Comparison of ENCODE assay signal across 12 cellular contexts in genomic region chr15:83904107-83904720, GRCh38.
DNase-seq lines count a peak whose midpoint lies in the region; ATAC-seq and TF ChIP-seq lines count a peak whose summit lies in the region.
"Had no signal": no experiment of that assay in that cellular context is flagged by ENCODE, and none has a peak within 500 bp of the region (broad histone marks: within the 10 kb centered on the region; RNA-seq: fewer than 3 reads in every experiment).

No MANE protein-coding gene starts in this region.

- DNase-seq in HCEC 1CT = peak; percentile 68
- DNase-seq in cardiac fibroblast (ENCODE audit: low read depth in 2 of 2) = peak; percentile 15 to 70
- DNase-seq in kidney tubule cell (ENCODE audit: low spot score) = peak; percentile 17
- DNase-seq in stromal cell of bone marrow (ENCODE audit: low read depth) = peak; percentile 57
- DNase-seq in PC-9 = no peak
- DNase-seq in NCI-H146 treated with DMSO at 0.1 percent for 48 hours (lab: John Stamatoyannopoulos, UW; ENCODE audit: unreplicated experiment) = no peak
- DNase-seq in GM20000 (ENCODE audit: low spot score) = no peak
- DNase-seq: activated T-cell treated with anti-CD3 and anti-CD28 coated beads, Interleukin-2, amount 50 U/mL, for 24 hours; NCI-H1930; stimulated activated CD4-positive, alpha-beta T cell treated with anti-CD3 and anti-CD28 coated beads, Interleukin-15, amount 100 ng/mL, for 24 hours had no signal

- H2AFZ ChIP-seq in PC-9 = no peak overlapping the region

- no peaks in the 10 kb centered on the region for H3K27me3 ChIP-seq in PC-9 (ENCODE audit: insufficient read depth, low read depth)

- no peaks in the 10 kb centered on the region for H3K4me1 ChIP-seq in PC-9 (replicated peaks; ENCODE audit: insufficient read depth)

- no peaks in the 10 kb centered on the region for H3F3A ChIP-seq in PC-9 (ENCODE audit: insufficient read depth, low read depth)

- no peak for ATAC-seq in HG03342 (IDR thresholded peaks at IDR 0.05; ENCODE audit: unreplicated experiment)
- ATAC-seq: stimulated activated memory B cell treated with anti-CD40 and anti-IgM and Interleukin-4, amounts not matched to agents 10 μg/mL and 1 μg/mL and 100 μg/mL, for 72 hours had no signal

- H3K9me2 ChIP-seq in PC-9 (ENCODE audit: insufficient read depth) = no peaks in the 10 kb centered on the region; the same call in 1 of the 2 replicates

- H3K27ac ChIP-seq in PC-9 = no peak overlapping the region

- BruUV-seq in PC-9 (replicated peaks; lab: Mats Ljungman, UMichigan) = no TSS peak

- no peaks in the 10 kb centered on the region for H4K20me1 ChIP-seq in PC-9 (ENCODE audit: insufficient read depth)

- H3K4me3 ChIP-seq in cardiac fibroblast (replicated peaks in 1 of 2; ENCODE audit: low read depth in 2 of 2, low read length in 2 of 2) = no peak overlapping the region
- no peak overlapping the region for H3K4me3 ChIP-seq in PC-9

- no peaks in the 10 kb centered on the region for H3K79me2 ChIP-seq in PC-9 (ENCODE audit: low read depth)

- H3K36me3 ChIP-seq in PC-9 (ENCODE audit: low read depth) = no peaks in the 10 kb centered on the region

- POLR2A ChIA-PET in PC-9 (lab: Charles Lee; ENCODE audit: unreplicated experiment) = interaction anchor here (0.7 kb wide), 1 partner anchor 747 kb away, joined by 4 read pairs; no protein-coding TSS in a partner anchor

- intact Hi-C loops in PC-9 (cut with micrococcal nuclease; ENCODE audit: unreplicated experiment) = no loop called here

- no peak overlapping the region for H3K4me2 ChIP-seq in PC-9

- CTCF ChIA-PET in PC-9 (lab: Charles Lee) = no interaction called here

- TF ChIP-seq CTCF in cardiac fibroblast (IDR thresholded peaks at IDR 0.05; ENCODE audit: low read depth, low read length) (no peak), PC-9 (conservative IDR thresholded peaks at IDR 0.05) (no peak), GM20000 (IDR thresholded peaks at IDR 0.05; ENCODE audit: extremely low read depth, missing control alignments) (no peak)

- H3K9me3 ChIP-seq in PC-9 (ENCODE audit: insufficient read depth, low read depth) = no peaks in the 10 kb centered on the region

Comparison
In these comparisons a context has a peak if more than half of its experiments do, and no peak if none do; other contexts are left out.
1. DNase-seq: peak in HCEC 1CT (single experiment), cardiac fibroblast (2 of 2), kidney tubule cell (single experiment) and stromal cell of bone marrow (single experiment); none in PC-9 (0 of 2), NCI-H146 treated with DMSO at 0.1 percent for 48 hours (single experiment) and GM20000 (single experiment).